ENCODE assay signal across 8 cellular contexts in the genomic region with DNA sequence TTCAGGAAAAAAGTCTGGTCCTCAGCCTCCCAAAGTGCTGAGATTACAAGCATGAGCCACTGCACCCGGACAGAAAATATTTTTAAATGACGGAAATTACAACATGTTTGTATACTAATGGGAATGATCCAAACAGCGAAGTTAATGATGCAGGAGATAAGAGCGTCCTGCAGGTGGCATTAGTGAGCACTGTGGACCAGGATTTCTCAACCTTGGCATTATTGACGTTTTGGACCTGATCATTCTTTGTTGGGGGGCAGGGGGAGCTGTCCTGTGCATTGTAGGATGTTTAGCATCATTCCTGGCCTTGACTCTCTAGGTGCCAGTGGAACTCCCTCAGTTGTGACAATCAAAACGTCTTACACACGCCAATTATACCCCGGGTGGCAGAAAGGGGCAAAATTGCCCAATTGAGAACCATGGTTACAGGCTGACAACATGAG. TPM values are rescaled to one million over a fixed set of nuclear protein-coding genes. Genes with fewer than 3 reads are reported as not detected.
DNase-seq lines count a peak whose midpoint lies in the region; ATAC-seq and TF ChIP-seq lines count a peak whose summit lies in the region.

No MANE protein-coding gene starts in this region.

- no peaks in the 10 kb centered on the region for H3K27me3 ChIP-seq in dorsolateral prefrontal cortex

- ATAC-seq in HG03097 (IDR thresholded peaks at IDR 0.05; ENCODE audit: low FRiP score, unreplicated experiment), result no peak

- no peak overlapping the region for H3K4me3 ChIP-seq in HEK293 (ENCODE audit: low read depth, low read length)
- no peak overlapping the region for H3K4me3 ChIP-seq in dorsolateral prefrontal cortex

- no peaks in the 10 kb centered on the region for H3K9me3 ChIP-seq in HEK293 (ENCODE audit: control insufficient read depth, insufficient read depth, low read depth, low read length)

- H3K4me1 ChIP-seq in HEK293 (ENCODE audit: control insufficient read depth, insufficient read depth, low read length), result no peaks in the 10 kb centered on the region

- POLR2A ChIA-PET in HEK293 (lab: Yijun Ruan, JAX), result no interaction called here

- TF ChIP-seq CTCF in HEK293 (tag by site-specific recombination; IDR thresholded peaks at IDR 0.05), result peak; percentile 29
- TF ChIP-seq CTCF in dorsolateral prefrontal cortex (IDR thresholded peaks at IDR 0.05 in 54 of 56, conservative IDR thresholded peaks at IDR 0.05 in 2 of 56; ENCODE audit: low read depth in 1 of 56, partially characterized antibody in 56 of 56), result peak; percentile 22 to 81 (median 63)

- intact Hi-C loops in dorsolateral prefrontal cortex (cut with DNase I), result loop anchor here in 1 of 2 donors (2.0 to 5.0 kb wide), 3 partner anchors 101 to 701 kb away; no protein-coding TSS in a partner anchor

- H3K36me3 ChIP-seq in HEK293 (ENCODE audit: control insufficient read depth in 2 of 2, insufficient read depth in 1 of 2, low read length in 2 of 2), result peaks cover 50 to 78% of the 10 kb centered on the region in 2 experiments

- H3K27ac ChIP-seq in HEK293 (ENCODE audit: extremely low read depth, low read depth, low read length) (no peak overlapping the region), dorsolateral prefrontal cortex (no peak overlapping the region)

- CTCF ChIA-PET in HEK293 (lab: Yijun Ruan, JAX), result interaction anchor here (0.6 to 1.0 kb wide), 4 partner anchors 15 to 1782 kb away, joined by 3 to 7 read pairs (median 6); no protein-coding TSS in a partner anchor

- DNase-seq in D341Med (ENCODE audit: low spot score) (peak; percentile 61), SW480 (ENCODE audit: low spot score) (peak; percentile 8), dorsolateral prefrontal cortex (peak in 1 of 10 donors; percentile 25), medulla oblongata (ENCODE audit: extremely low spot score) (peak; percentile 37), ecto neural progenitor cell (ENCODE audit: low spot score) (no peak), SKM-1 (lab: John Stamatoyannopoulos, UW; ENCODE audit: unreplicated experiment) (no peak)

TF ChIP-seq in HEK293, 187 proteins besides CTCF, POLR2A, EP300 and RAD21:
- TF ChIP-seq KLF1 (tag by site-specific recombination; IDR thresholded peaks at IDR 0.05), result no peak
- peak; percentile 20; the same call in 1 of the 2 replicates for TF ChIP-seq ZNF654 (tag by site-specific recombination; IDR thresholded peaks at IDR 0.05; ENCODE audit: low read depth)
- TF ChIP-seq, protein P1, sequence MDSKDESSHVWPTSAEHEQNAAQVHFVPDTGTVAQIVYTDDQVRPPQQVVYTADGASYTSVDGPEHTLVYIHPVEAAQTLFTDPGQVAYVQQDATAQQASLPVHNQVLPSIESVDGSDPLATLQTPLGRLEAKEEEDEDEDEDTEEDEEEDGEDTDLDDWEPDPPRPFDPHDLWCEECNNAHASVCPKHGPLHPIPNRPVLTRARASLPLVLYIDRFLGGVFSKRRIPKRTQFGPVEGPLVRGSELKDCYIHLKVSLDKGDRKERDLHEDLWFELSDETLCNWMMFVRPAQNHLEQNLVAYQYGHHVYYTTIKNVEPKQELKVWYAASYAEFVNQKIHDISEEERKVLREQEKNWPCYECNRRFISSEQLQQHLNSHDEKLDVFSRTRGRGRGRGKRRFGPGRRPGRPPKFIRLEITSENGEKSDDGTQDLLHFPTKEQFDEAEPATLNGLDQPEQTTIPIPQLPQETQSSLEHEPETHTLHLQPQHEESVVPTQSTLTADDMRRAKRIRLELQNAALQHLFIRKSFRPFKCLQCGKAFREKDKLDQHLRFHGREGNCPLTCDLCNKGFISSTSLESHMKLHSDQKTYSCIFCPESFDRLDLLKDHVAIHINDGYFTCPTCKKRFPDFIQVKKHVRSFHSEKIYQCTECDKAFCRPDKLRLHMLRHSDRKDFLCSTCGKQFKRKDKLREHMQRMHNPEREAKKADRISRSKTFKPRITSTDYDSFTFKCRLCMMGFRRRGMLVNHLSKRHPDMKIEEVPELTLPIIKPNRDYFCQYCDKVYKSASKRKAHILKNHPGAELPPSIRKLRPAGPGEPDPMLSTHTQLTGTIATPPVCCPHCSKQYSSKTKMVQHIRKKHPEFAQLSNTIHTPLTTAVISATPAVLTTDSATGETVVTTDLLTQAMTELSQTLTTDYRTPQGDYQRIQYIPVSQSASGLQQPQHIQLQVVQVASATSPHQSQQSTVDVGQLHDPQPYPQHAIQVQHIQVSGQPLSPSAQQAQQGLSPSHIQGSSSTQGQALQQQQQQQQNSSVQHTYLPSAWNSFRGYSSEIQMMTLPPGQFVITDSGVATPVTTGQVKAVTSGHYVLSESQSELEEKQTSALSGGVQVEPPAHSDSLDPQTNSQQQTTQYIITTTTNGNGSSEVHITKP (tag by site-specific recombination; IDR thresholded peaks at IDR 0.05), result peak; percentile 62

RNA-seq across cellular contexts. Expression of a gene that starts 34.1 kb away (rescaled TPM):
- total RNA-seq in dorsolateral prefrontal cortex, result 100 to 1,000 TPM in 3 of 120 experiments, 10 to 100 TPM in 117; 48.1 to 104 (median 72.6) TPM

Comparison
In these comparisons a context has a peak if more than half of its experiments do, and no peak if none do; other contexts are left out.
1. DNase-seq: peak in D341Med (single experiment), SW480 (single experiment) and medulla oblongata (single experiment); none in ecto neural progenitor cell (single experiment) and SKM-1 (single experiment).